In genomic region chrX:49148390-49149100, GRCh38 we compare ENCODE assay signal across 1 cellular context.
A peak's percentile ranks its signal among the peaks of the same experiment; 100 is the strongest.
TF ChIP-seq lines count a peak whose summit lies in the region.
"Not testable (repeated sequence)": the region's sequence is repeated elsewhere in the genome, so short reads cannot be mapped to it uniquely, and the experiment has no call there.

No MANE protein-coding gene starts in this region.

TF ChIP-seq in K562, 482 proteins besides CTCF, POLR2A, EP300 and RAD21 (continued from another document):
- TF ChIP-seq, protein P1, sequence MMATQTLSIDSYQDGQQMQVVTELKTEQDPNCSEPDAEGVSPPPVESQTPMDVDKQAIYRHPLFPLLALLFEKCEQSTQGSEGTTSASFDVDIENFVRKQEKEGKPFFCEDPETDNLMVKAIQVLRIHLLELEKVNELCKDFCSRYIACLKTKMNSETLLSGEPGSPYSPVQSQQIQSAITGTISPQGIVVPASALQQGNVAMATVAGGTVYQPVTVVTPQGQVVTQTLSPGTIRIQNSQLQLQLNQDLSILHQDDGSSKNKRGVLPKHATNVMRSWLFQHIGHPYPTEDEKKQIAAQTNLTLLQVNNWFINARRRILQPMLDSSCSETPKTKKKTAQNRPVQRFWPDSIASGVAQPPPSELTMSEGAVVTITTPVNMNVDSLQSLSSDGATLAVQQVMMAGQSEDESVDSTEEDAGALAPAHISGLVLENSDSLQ (IDR thresholded peaks at IDR 0.05) = peak; percentile 34
- peak; percentile 87 for TF ChIP-seq HMBOX1 (IDR thresholded peaks at IDR 0.05)
- TF ChIP-seq POLR2AphosphoS5 (IDR thresholded peaks at IDR 0.05; ENCODE audit: control insufficient read depth, insufficient read depth, low read depth, low read length) = peak; percentile 85
- 0 out of 2 replicates have a peak, but pooled peaks have one; percentile 26 for TF ChIP-seq NR3C1 (CRISPR knock-in tag; IDR thresholded peaks at IDR 0.05)
- peak; percentile 94 for TF ChIP-seq ARID1B (IDR thresholded peaks at IDR 0.05)
- TF ChIP-seq FOXM1 (IDR thresholded peaks at IDR 0.05; ENCODE audit: low read depth) = peak; percentile 79
- not testable (repeated sequence) for TF ChIP-seq FOXM1 (CRISPR knock-in tag; IDR thresholded peaks at IDR 0.05; ENCODE audit: low read depth); TEAD4 (CRISPR knock-in tag; IDR thresholded peaks at IDR 0.05; ENCODE audit: borderline replicate concordance); MYC (CRISPR knock-in tag; IDR thresholded peaks at IDR 0.05; ENCODE audit: borderline replicate concordance, low read depth)
- peak; percentile 93 for TF ChIP-seq TCF3 (CRISPR knock-in tag; IDR thresholded peaks at IDR 0.05)
- TF ChIP-seq L3MBTL2 (IDR thresholded peaks at IDR 0.05) = peak; percentile 86
- TF ChIP-seq CBFA2T2 (conservative IDR thresholded peaks at IDR 0.05) = peak; percentile 89
- peak; percentile 90 for TF ChIP-seq TEAD4 (IDR thresholded peaks at IDR 0.05; ENCODE audit: low read length)
- TF ChIP-seq IRF9 (tag; IDR thresholded peaks at IDR 0.05) = 0 out of 2 replicates have a peak, but pooled peaks have one; percentile 11
- peak; percentile 49; the same call in 1 of the 2 replicates for TF ChIP-seq ZBED1 (IDR thresholded peaks at IDR 0.05)
- TF ChIP-seq MNT (conservative IDR thresholded peaks at IDR 0.05) = peak; percentile 61 to 66; a peak in 3 of 4 replicates
- peak; percentile 70; the same call in 1 of the 2 replicates for TF ChIP-seq POLR2H (tag; IDR thresholded peaks at IDR 0.05; ENCODE audit: low read depth)
- TF ChIP-seq STAT5A (IDR thresholded peaks at IDR 0.05; ENCODE audit: borderline replicate concordance, low read length) = peak; percentile 71; the same call in 1 of the 2 replicates
- TF ChIP-seq LEF1 (IDR thresholded peaks at IDR 0.05) = peak; percentile 66
- TF ChIP-seq RBFOX2 (IDR thresholded peaks at IDR 0.05; ENCODE audit: low read depth, low read length) = peak; percentile 71
- TF ChIP-seq NFRKB (IDR thresholded peaks at IDR 0.05; ENCODE audit: low read depth) = peak; percentile 84
- peak; percentile 33; the same call in 1 of the 2 replicates for TF ChIP-seq ETV1 (tag; conservative IDR thresholded peaks at IDR 0.05; ENCODE audit: low read depth)
- peak; percentile 56 for TF ChIP-seq TAF1 (IDR thresholded peaks at IDR 0.05; ENCODE audit: control insufficient read depth, extremely low read depth, insufficient read depth, low read length, severe bottlenecking)
- 0 out of 2 replicates have a peak, but pooled peaks have one; percentile 27 for TF ChIP-seq MYC (IDR thresholded peaks at IDR 0.05; ENCODE audit: low read depth, low read length)
- peak; percentile 87 for TF ChIP-seq SMARCE1 (IDR thresholded peaks at IDR 0.05)
